ENCODE assay signal across 8 cellular contexts in the genomic region with DNA sequence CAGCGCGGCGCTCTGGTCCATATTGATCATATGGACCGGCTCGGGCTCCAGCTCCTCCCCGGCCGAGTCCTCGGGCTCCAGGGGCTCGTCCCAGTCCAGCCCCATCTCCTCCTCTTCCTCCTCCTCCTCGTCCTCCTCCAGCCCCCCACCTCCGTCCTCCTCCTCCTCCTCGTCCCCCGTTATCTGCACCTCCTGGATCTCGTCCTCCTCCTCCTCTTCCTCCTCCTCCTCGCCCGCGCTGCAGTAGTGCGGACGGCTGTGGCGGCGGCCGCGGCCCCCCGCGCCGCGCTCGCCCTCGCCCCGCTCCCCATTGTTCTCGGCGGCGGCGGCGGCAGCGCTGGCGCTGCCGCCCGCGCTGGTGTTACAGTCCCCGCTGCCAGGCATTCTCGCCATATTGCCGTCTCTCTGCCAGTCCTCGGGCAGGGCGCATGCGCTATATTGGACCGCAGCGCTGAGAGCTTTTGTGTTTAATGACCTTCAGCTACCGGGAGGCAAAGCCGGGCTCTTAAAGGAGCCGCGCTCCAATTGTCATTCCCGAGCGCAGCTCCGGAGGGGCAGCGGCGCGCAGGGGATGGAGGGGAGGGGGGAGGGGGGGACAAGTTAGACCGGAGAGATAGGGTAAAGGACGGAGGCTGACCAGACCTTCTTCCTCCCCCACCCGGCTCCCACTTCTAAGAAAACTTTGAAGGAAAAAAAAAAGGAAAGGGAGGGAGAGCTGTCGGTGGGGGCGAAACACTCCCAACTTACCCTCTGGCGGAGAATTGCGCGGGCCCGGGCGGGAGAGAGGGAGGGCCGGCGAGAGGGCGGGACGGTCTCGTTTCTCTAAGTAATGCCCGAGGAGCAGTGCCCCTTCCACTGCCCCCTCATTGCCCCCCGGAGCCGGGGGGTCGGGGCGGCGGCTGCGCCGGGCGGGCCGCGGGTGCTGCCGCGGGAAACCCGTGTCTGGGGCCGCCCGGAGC. TPM values are rescaled to one million over a fixed set of nuclear protein-coding genes. Genes with fewer than 3 reads are reported as not detected.
DNase-seq lines count a peak whose midpoint lies in the region; ATAC-seq and TF ChIP-seq lines count a peak whose summit lies in the region.

Gene KCTD1, minus strand, starts transcription at position 410 of the 959 bp plus-strand sequence. Its CDS starts 17 bp downstream, at position 393.

- intact Hi-C loops in psoas muscle (cut with DNase I) (loop anchor here in 1 of 2 donors (5.0 kb wide), 3 partner anchors 46 to 166 kb away; no protein-coding TSS in a partner anchor), uterus (cut with DNase I; ENCODE audit: low total_unique reads) (loop anchor here (10.0 kb wide), 1 partner anchor 106 kb away; no protein-coding TSS in a partner anchor)

- H3K4me3 ChIP-seq in GM12875 (ENCODE audit: low read depth, low read length) = peak within 1 kb of the TSS; percentile 88
- peak within 1 kb of the TSS; percentile 70 to 75 for H3K4me3 ChIP-seq in right atrium auricular region
- peak within 1 kb of the TSS; percentile 82 for H3K4me3 ChIP-seq in psoas muscle
- H3K4me3 ChIP-seq in uterus = peak within 1 kb of the TSS; percentile 58 to 68

- no peaks in the 10 kb centered on the region for H3K36me3 ChIP-seq in right atrium auricular region
- no peaks in the 10 kb centered on the region for H3K36me3 ChIP-seq in psoas muscle (ENCODE audit: insufficient read depth in 1 of 2, low read depth in 1 of 2)
- H3K36me3 ChIP-seq in uterus = no peaks in the 10 kb centered on the region

- H3K27me3 ChIP-seq in right atrium auricular region (no peaks in the 10 kb centered on the region), psoas muscle (ENCODE audit: insufficient read depth in 3 of 3, low read length in 2 of 3) (peaks cover 0 to 35% (median 0%) of the 10 kb centered on the region in 3 donors), uterus (no peaks in the 10 kb centered on the region)

- ATAC-seq in HG02623 (IDR thresholded peaks at IDR 0.05; ENCODE audit: unreplicated experiment) = peak; percentile 42
- ATAC-seq in psoas muscle = peak; percentile 78 to 88 (median 84)

- peaks cover 0 to 54% of the 10 kb centered on the region in 2 donors for H3K4me1 ChIP-seq in right atrium auricular region
- H3K4me1 ChIP-seq in psoas muscle = peaks cover 17% of the 10 kb centered on the region
- H3K4me1 ChIP-seq in uterus = peaks cover 0 to 12% of the 10 kb centered on the region in 2 donors

- TF ChIP-seq POLR2A in uterus (IDR thresholded peaks at IDR 0.05) = no peak

- H3K9me3 ChIP-seq in right atrium auricular region = no peaks in the 10 kb centered on the region
- H3K9me3 ChIP-seq in psoas muscle = no peaks in the 10 kb centered on the region
- no peaks in the 10 kb centered on the region for H3K9me3 ChIP-seq in uterus

- H3K27ac ChIP-seq in right atrium auricular region (peak within 1 kb of the TSS; percentile 93 to 98), psoas muscle (peak within 1 kb of the TSS; percentile 65), uterus (peak within 1 kb of the TSS; percentile 53 to 67)

- WGBS in psoas muscle, 3 donors = 1% methylated on average over 61 to 89 of the region's 89 CpGs

- DNase-seq in NCI-H128 (lab: John Stamatoyannopoulos, UW; ENCODE audit: unreplicated experiment) (peak; percentile 73), T follicular helper cell (ENCODE audit: low read depth) (peak; percentile 32), amygdala (lab: John Stamatoyannopoulos, UW) (peak in 54 of 56 donors; percentile 8 to 82 (median 60)), right atrium auricular region (ENCODE audit: low spot score) (peak; percentile 87), psoas muscle (peak; percentile 85 to 91), uterus (peak; percentile 66 to 67)

- no peak for TF ChIP-seq CTCF in GM12875 (IDR thresholded peaks at IDR 0.05; ENCODE audit: borderline replicate concordance, insufficient read depth, low read depth, low read length)
- no peak for TF ChIP-seq CTCF in right atrium auricular region (IDR thresholded peaks at IDR 0.05)
- TF ChIP-seq CTCF in psoas muscle (IDR thresholded peaks at IDR 0.05) = no peak
- no peak for TF ChIP-seq CTCF in uterus (IDR thresholded peaks at IDR 0.05)

RNA-seq across cellular contexts. Expression of gene KCTD1, which starts in this region (rescaled TPM):
- total RNA-seq in right atrium auricular region = 10 to 100 TPM; 35.1 to 44.4 TPM
- total RNA-seq in psoas muscle = 1 to 10 TPM; 3.5 to 8.6 (median 5.2) TPM
- 1 to 10 TPM; 2.6 to 2.9 (median 2.8) TPM for polyA plus RNA-seq in psoas muscle
- 10 to 100 TPM in 2 of 4 donors, 1 to 10 TPM in 2; 1.2 to 41.3 (median 11.7) TPM for total RNA-seq in uterus

Comparison
In these comparisons a context has a peak if more than half of its experiments do, and no peak if none do; other contexts are left out.
1. Peak in every context shown above with its lines: DNase-seq, ATAC-seq, H3K4me3 ChIP-seq and H3K27ac ChIP-seq.
2. DNase-seq: peak in every context shown above with its lines; median percentile 88 in psoas muscle; 87 in right atrium auricular region; 73 in NCI-H128; 66 in uterus; 60 in amygdala; 32 in T follicular helper cell.